In genomic region chr12:91395628-91396027, GRCh38 we compare ENCODE assay signal across 9 cellular contexts.
"Had no signal": no experiment of that assay in that cellular context is flagged by ENCODE, and none has a peak within 500 bp of the region (broad histone marks: within the 10 kb centered on the region; RNA-seq: fewer than 3 reads in every experiment).

No MANE protein-coding gene starts in this region.

- H3K27ac ChIP-seq: GM23248, HL-60 had no signal

- DNase-seq: GM23248, GOT3, H7, HFFc6, IMR-90 had no signal

- H2AFZ ChIP-seq: GM23248 had no signal

- H3K9ac ChIP-seq: GM23248 had no signal

- H3K9me3 ChIP-seq: HAP-1 had no signal

- ATAC-seq: HCT116, K562 had no signal

- H3K4me1 ChIP-seq: HAP-1 had no signal

- H3K4me3 ChIP-seq: GM23248, HAP-1, K562 had no signal

- H3K36me3 ChIP-seq: HAP-1 had no signal

- FAIRE-seq: K562 had no signal
